ENCODE assay signal across 1 cellular context in the genomic region with DNA sequence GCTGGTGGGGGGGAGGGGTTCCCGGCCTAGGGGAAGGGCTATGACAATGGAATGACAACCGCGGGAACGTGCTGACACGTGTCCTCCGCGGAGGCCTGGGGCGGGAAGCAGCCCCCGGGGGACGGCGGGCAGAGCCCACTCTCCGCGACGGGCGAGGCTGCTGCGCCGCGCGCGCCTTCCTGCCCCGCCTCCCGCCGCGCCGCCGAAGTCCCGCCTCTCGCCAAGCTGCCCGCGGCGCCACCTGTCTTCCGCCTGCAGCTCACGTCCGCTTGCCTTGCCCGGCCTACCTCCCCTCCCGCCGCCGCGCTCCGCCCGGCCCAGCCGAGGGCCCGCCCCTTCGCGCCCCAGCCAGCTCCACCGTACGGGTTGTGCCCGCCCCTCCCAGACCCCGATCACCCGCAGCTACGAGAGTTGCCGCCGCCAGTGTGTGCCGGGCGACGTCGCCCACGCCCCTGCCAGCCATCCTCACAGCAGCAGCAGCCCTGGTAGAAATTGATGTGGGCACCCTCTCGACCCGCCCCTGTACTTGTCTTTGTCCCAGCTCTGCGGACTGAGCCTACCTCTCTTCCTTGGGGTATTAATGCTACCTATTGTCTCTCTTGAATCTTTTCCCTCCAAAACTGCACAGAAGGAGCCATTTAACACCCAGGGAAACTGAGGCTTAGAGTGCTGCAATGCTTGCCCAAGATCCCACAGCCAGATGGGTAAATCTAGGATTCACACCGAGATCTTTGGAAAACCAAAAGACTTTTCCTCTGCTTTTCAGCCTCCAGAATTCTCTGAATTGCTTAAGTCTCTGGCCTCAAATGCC.
TF ChIP-seq lines count a peak whose summit lies in the region.

A gene with protein sequence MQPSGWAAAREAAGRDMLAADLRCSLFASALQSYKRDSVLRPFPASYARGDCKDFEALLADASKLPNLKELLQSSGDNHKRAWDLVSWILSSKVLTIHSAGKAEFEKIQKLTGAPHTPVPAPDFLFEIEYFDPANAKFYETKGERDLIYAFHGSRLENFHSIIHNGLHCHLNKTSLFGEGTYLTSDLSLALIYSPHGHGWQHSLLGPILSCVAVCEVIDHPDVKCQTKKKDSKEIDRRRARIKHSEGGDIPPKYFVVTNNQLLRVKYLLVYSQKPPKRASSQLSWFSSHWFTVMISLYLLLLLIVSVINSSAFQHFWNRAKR (minus strand): TSS at position 180 of the 811 bp plus-strand sequence. CDS start 457 bp downstream, outside the sequence.

TF ChIP-seq in GM12878, 131 proteins besides CTCF, POLR2A, EP300 and RAD21 (continued from another document):
- TF ChIP-seq, protein P1, sequence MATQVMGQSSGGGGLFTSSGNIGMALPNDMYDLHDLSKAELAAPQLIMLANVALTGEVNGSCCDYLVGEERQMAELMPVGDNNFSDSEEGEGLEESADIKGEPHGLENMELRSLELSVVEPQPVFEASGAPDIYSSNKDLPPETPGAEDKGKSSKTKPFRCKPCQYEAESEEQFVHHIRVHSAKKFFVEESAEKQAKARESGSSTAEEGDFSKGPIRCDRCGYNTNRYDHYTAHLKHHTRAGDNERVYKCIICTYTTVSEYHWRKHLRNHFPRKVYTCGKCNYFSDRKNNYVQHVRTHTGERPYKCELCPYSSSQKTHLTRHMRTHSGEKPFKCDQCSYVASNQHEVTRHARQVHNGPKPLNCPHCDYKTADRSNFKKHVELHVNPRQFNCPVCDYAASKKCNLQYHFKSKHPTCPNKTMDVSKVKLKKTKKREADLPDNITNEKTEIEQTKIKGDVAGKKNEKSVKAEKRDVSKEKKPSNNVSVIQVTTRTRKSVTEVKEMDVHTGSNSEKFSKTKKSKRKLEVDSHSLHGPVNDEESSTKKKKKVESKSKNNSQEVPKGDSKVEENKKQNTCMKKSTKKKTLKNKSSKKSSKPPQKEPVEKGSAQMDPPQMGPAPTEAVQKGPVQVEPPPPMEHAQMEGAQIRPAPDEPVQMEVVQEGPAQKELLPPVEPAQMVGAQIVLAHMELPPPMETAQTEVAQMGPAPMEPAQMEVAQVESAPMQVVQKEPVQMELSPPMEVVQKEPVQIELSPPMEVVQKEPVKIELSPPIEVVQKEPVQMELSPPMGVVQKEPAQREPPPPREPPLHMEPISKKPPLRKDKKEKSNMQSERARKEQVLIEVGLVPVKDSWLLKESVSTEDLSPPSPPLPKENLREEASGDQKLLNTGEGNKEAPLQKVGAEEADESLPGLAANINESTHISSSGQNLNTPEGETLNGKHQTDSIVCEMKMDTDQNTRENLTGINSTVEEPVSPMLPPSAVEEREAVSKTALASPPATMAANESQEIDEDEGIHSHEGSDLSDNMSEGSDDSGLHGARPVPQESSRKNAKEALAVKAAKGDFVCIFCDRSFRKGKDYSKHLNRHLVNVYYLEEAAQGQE (IDR thresholded peaks at IDR 0.05; ENCODE audit: low read depth, low read length), result no peak
- TF ChIP-seq CHD2 (IDR thresholded peaks at IDR 0.05; ENCODE audit: borderline replicate concordance, low read depth, low read length) (peak; percentile 41; the same call in 1 of the 2 replicates), SUPT20H (IDR thresholded peaks at IDR 0.05; ENCODE audit: borderline replicate concordance, control insufficient read depth, low read depth, low read length) (no peak), FOXK2 (IDR thresholded peaks at IDR 0.05) (no peak), BHLHE40 (IDR thresholded peaks at IDR 0.05; ENCODE audit: borderline replicate concordance in 1 of 2, low read depth in 2 of 2, low read length in 1 of 2) (peak; percentile 43 to 86), IKZF2 (IDR thresholded peaks at IDR 0.05) (0 out of 4 replicates have a peak, but pooled peaks of 1 of the 2 experiments have one; percentile 25), NR2C2 (IDR thresholded peaks at IDR 0.05; ENCODE audit: borderline replicate concordance, control insufficient read depth, insufficient read length, low read depth) (no peak), DPF2 (IDR thresholded peaks at IDR 0.05) (0 out of 2 replicates have a peak, but pooled peaks have one; percentile 35), RELA (IDR thresholded peaks at IDR 0.05; ENCODE audit: borderline replicate concordance, partially characterized antibody) (no peak), KDM1A (IDR thresholded peaks at IDR 0.05; ENCODE audit: borderline replicate concordance) (no peak)
- TF ChIP-seq, protein P2, sequence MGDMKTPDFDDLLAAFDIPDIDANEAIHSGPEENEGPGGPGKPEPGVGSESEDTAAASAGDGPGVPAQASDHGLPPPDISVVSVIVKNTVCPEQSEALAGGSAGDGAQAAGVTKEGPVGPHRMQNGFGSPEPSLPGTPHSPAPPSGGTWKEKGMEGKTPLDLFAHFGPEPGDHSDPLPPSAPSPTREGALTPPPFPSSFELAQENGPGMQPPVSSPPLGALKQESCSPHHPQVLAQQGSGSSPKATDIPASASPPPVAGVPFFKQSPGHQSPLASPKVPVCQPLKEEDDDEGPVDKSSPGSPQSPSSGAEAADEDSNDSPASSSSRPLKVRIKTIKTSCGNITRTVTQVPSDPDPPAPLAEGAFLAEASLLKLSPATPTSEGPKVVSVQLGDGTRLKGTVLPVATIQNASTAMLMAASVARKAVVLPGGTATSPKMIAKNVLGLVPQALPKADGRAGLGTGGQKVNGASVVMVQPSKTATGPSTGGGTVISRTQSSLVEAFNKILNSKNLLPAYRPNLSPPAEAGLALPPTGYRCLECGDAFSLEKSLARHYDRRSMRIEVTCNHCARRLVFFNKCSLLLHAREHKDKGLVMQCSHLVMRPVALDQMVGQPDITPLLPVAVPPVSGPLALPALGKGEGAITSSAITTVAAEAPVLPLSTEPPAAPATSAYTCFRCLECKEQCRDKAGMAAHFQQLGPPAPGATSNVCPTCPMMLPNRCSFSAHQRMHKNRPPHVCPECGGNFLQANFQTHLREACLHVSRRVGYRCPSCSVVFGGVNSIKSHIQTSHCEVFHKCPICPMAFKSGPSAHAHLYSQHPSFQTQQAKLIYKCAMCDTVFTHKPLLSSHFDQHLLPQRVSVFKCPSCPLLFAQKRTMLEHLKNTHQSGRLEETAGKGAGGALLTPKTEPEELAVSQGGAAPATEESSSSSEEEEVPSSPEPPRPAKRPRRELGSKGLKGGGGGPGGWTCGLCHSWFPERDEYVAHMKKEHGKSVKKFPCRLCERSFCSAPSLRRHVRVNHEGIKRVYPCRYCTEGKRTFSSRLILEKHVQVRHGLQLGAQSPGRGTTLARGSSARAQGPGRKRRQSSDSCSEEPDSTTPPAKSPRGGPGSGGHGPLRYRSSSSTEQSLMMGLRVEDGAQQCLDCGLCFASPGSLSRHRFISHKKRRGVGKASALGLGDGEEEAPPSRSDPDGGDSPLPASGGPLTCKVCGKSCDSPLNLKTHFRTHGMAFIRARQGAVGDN (IDR thresholded peaks at IDR 0.05), result peak; percentile 81
- TF ChIP-seq, protein P3, sequence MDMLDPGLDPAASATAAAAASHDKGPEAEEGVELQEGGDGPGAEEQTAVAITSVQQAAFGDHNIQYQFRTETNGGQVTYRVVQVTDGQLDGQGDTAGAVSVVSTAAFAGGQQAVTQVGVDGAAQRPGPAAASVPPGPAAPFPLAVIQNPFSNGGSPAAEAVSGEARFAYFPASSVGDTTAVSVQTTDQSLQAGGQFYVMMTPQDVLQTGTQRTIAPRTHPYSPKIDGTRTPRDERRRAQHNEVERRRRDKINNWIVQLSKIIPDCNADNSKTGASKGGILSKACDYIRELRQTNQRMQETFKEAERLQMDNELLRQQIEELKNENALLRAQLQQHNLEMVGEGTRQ (IDR thresholded peaks at IDR 0.05; ENCODE audit: borderline replicate concordance, low read depth, low read length), result no peak
- TF ChIP-seq, protein P4, sequence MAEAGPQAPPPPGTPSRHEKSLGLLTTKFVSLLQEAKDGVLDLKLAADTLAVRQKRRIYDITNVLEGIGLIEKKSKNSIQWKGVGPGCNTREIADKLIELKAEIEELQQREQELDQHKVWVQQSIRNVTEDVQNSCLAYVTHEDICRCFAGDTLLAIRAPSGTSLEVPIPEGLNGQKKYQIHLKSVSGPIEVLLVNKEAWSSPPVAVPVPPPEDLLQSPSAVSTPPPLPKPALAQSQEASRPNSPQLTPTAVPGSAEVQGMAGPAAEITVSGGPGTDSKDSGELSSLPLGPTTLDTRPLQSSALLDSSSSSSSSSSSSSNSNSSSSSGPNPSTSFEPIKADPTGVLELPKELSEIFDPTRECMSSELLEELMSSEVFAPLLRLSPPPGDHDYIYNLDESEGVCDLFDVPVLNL (IDR thresholded peaks at IDR 0.05; ENCODE audit: low read depth, low read length), result peak; percentile 58; the same call in 1 of the 2 replicates
